In the genomic region with DNA sequence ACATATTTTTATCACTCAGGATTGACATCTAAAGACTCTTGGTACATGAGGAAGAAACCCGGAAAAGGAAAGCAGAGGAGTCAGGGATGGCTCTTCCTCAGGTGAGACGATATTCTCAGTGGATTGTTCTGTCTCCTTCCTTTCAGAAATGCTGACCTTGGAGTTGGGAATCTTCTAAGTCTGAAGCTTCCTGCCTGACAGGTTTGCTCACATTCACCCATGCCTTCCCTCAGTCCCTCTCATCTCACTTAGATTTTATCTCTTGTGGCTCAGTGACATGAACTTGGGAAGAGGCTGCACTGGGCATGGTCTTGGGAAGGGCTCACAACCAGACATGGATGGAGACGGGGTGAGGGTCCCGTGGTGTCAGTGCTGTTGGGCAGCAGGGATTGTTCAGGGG, we compare ENCODE assay signal across 29 cellular contexts.
"Had no signal": no experiment of that assay in that cellular context is flagged by ENCODE, and none has a peak within 500 bp of the region (broad histone marks: within the 10 kb centered on the region; RNA-seq: fewer than 3 reads in every experiment).

No MANE protein-coding gene starts in this region.

- H3K4me3 Mint-ChIP-seq: activated B cell treated with CpG ODN at 0.5 μM for 24 hours; activated CD8-positive, alpha-beta T cell treated with anti-CD3 and anti-CD28 coated beads for 36 hours; activated naive CD4-positive, alpha-beta T cell treated with anti-CD3 and anti-CD28 coated beads, Interleukin-2, amount 50 U/mL, for 24 hours; activated naive CD8-positive, alpha-beta T cell treated with anti-CD3 and anti-CD28 coated beads, Interleukin-2, amount 10 ng/mL, durations not matched to agents 7 days and 5 days; activated T-cell treated with anti-CD3 and anti-CD28 coated beads, Interleukin-2, amount 50 U/mL, for 72 hours; central memory CD8-positive, alpha-beta T cell; T-helper 1 cell treated with Interleukin-12 subunit alpha and Interleukin-12 subunit beta and Interleukin-4 antibody, amounts not matched to agents 30 μg/mL and 1 μg/mL, for 36 hours; T-helper 2 cell treated with Interferon-gamma antibody and Interleukin-4, amounts not matched to agents 5 μg/mL and 100 μg/mL, for 36 hours had no signal

- H3K4me2 ChIP-seq: KMS-11, SK-N-SH had no signal

- H3K27ac ChIP-seq: ascending aorta, cardiac muscle cell, KMS-11, SJSA1 had no signal

- H3K4me3 ChIP-seq: ascending aorta, cardiac muscle cell, SJSA1 had no signal

- H3K27me3 Mint-ChIP-seq: activated B cell treated with CpG ODN at 0.5 μM for 24 hours; activated CD8-positive, alpha-beta T cell treated with anti-CD3 and anti-CD28 coated beads for 36 hours; activated naive CD4-positive, alpha-beta T cell treated with anti-CD3 and anti-CD28 coated beads, Interleukin-2, amount 50 U/mL, for 24 hours; activated naive CD8-positive, alpha-beta T cell treated with anti-CD3 and anti-CD28 coated beads, Interleukin-2, amount 10 ng/mL, durations not matched to agents 7 days and 5 days; central memory CD8-positive, alpha-beta T cell had no signal

- H3K27me3 ChIP-seq: ascending aorta, cardiac muscle cell, SJSA1 had no signal

- DNase-seq: activated B cell treated with CpG ODN at 0.5 μM for 24 hours; activated CD4-positive, alpha-beta T cell treated with anti-CD3 and anti-CD28 coated beads for 48 hours; activated CD4-positive, alpha-beta T cell treated with anti-CD3 and anti-CD28 coated beads, Interleukin-2, amount 50 U/mL, for 4 hours; activated CD4-positive, CD25-positive, alpha-beta regulatory T cell treated with anti-CD3 and anti-CD28 coated beads, Interleukin-2, amount 50 U/mL, for 72 hours; activated CD8-positive, alpha-beta T cell treated with anti-CD3 and anti-CD28 coated beads for 36 hours; activated gamma-delta T cell; activated naive CD4-positive, alpha-beta T cell treated with Interleukin-2 at 50 U/mL for 16 hours; activated naive CD8-positive, alpha-beta T cell treated with anti-CD3 and anti-CD28 coated beads, Interleukin-2, amount 10 ng/mL, durations not matched to agents 7 days and 5 days; activated T-cell treated with anti-CD3 and anti-CD28 coated beads, Interleukin-2, amount 50 U/mL, for 1 hour; activated T-cell treated with anti-CD3 and anti-CD28 coated beads, Interleukin-2, amount 50 U/mL, for 72 hours; amygdala; NCI-H1105; NCI-H1417 treated with DMSO at 0.1 percent for 48 hours; NCI-H1930; NCI-H2081 treated with DMSO at 0.1 percent for 48 hours; NCI-H345; NCI-H524 treated with DMSO at 0.1 percent for 48 hours; SHP77; SK-N-SH had no signal

- H3K36me3 ChIP-seq: cardiac muscle cell, SJSA1 had no signal

- H3K27ac Mint-ChIP-seq: activated B cell treated with CpG ODN at 0.5 μM for 24 hours; activated CD8-positive, alpha-beta T cell treated with anti-CD3 and anti-CD28 coated beads for 36 hours; activated naive CD4-positive, alpha-beta T cell treated with anti-CD3 and anti-CD28 coated beads, Interleukin-2, amount 50 U/mL, for 24 hours; activated naive CD8-positive, alpha-beta T cell treated with anti-CD3 and anti-CD28 coated beads, Interleukin-2, amount 10 ng/mL, durations not matched to agents 7 days and 5 days; activated T-cell treated with anti-CD3 and anti-CD28 coated beads, Interleukin-2, amount 50 U/mL, for 72 hours; activated T-helper 2 cell treated with anti-CD3 and anti-CD28 coated beads, Interferon-gamma antibody, Interleukin-2, Interleukin-4, amounts not matched to agents 10 μg/mL and 5 μg/mL and 100 μg/mL, durations not matched to agents 14 hours and 24 hours and 36 hours; T-helper 1 cell treated with Interleukin-12 subunit alpha and Interleukin-12 subunit beta and Interleukin-4 antibody, amounts not matched to agents 30 μg/mL and 1 μg/mL, for 36 hours; T-helper 2 cell treated with Interferon-gamma antibody and Interleukin-4, amounts not matched to agents 5 μg/mL and 100 μg/mL, for 36 hours had no signal

- H3K4me1 ChIP-seq: ascending aorta, SJSA1 had no signal

- H3K9me2 ChIP-seq: SK-N-SH had no signal

- H3K9ac ChIP-seq: KMS-11, SK-N-SH had no signal

- H3K9me3 ChIP-seq: ascending aorta, SJSA1, SK-N-SH had no signal

- ATAC-seq: activated CD8-positive, alpha-beta T cell treated with anti-CD3 and anti-CD28 coated beads for 36 hours; activated T-cell treated with anti-CD3 and anti-CD28 coated beads, Interleukin-2, amount 50 U/mL, for 72 hours; Panc1 had no signal

- H3K9me3 Mint-ChIP-seq: activated B cell treated with CpG ODN at 0.5 μM for 24 hours had no signal
